In the genomic region with DNA sequence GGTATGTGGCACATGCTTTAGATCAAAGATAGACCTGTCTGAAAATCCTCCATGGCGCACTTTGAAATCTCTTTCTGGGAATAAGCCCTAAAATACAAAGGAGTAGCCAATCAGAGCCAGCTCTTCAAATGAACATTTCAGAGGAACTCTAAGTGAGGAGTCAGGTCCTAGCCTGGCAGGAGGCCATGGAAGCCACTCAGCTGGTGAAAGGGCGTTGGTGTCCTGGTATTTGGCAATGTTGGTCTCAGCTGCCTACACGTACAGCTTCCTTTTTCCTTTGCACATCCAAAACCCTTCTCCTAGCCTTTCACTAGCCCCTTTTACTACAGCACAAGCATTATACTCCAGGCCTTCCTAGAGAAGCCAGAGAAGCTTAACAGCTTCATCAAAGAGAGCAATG, we compare ENCODE assay signal across 1 cellular context.
TF ChIP-seq lines count a peak whose summit lies in the region.

No MANE protein-coding gene starts in this region.

TF ChIP-seq in HepG2, 621 proteins besides CTCF, POLR2A, EP300 and RAD21:
- TF ChIP-seq DDIT3 (CRISPR knock-in tag; IDR thresholded peaks at IDR 0.05) (no peak), AGO1 (IDR thresholded peaks at IDR 0.05; ENCODE audit: low read depth, low read length, poor library complexity, severe bottlenecking) (no peak), ZFP90 (CRISPR knock-in tag; IDR thresholded peaks at IDR 0.05; ENCODE audit: borderline replicate concordance) (no peak), PLRG1 (conservative IDR thresholded peaks at IDR 0.05) (no peak), ZNF224 (CRISPR knock-in tag; IDR thresholded peaks at IDR 0.05) (no peak), CBX2 (IDR thresholded peaks at IDR 0.05; ENCODE audit: low read depth, low read length) (no peak), CBX2 (CRISPR knock-in tag; IDR thresholded peaks at IDR 0.05; ENCODE audit: low read depth) (no peak), MIER3 (CRISPR knock-in tag; IDR thresholded peaks at IDR 0.05; ENCODE audit: borderline replicate concordance) (no peak)
- TF ChIP-seq, protein P1, sequence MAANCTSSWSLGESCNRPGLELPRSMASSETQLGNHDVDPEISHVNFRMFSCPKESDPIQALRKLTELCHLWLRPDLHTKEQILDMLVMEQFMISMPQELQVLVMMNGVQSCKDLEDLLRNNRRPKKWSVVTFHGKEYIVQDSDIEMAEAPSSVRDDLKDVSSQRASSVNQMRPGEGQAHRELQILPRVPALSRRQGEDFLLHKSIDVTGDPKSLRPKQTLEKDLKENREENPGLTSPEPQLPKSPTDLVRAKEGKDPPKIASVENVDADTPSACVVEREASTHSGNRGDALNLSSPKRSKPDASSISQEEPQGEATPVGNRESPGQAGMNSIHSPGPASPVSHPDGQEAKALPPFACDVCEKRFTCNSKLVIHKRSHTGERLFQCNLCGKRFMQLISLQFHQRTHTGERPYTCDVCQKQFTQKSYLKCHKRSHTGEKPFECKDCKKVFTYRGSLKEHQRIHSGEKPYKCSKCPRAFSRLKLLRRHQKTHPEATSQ (CRISPR knock-in tag; IDR thresholded peaks at IDR 0.05; ENCODE audit: borderline replicate concordance): no peak
